In genomic region chr2:230411484-230412368, GRCh38 we compare ENCODE assay signal across 8 cellular contexts. TPM values are rescaled to one million over a fixed set of nuclear protein-coding genes. Genes with fewer than 3 reads are reported as not detected.
DNase-seq lines count a peak whose midpoint lies in the region; ATAC-seq and TF ChIP-seq lines count a peak whose summit lies in the region.

No MANE protein-coding gene starts in this region.

- peaks cover 3% of the 10 kb centered on the region for H3K4me1 ChIP-seq in mesodermal cell (ENCODE audit: control insufficient read depth, insufficient read depth, low read length, poor library complexity, severe bottlenecking)

- no peaks in the 10 kb centered on the region for H3K9me3 ChIP-seq in mesodermal cell (ENCODE audit: control insufficient read depth, low read length)

- peak overlapping the region; percentile 100 for H3K27ac Mint-ChIP-seq in activated CD8-positive, alpha-beta T cell treated with anti-CD3 and anti-CD28 coated beads, Interleukin-2, amount 10 ng/mL, durations not matched to agents 7 days and 5 days
- H3K27ac Mint-ChIP-seq in endothelial cell (ENCODE audit: unreplicated experiment): no peak overlapping the region

- peaks cover 82% of the 10 kb centered on the region for H3K4me1 Mint-ChIP-seq in activated CD8-positive, alpha-beta T cell treated with anti-CD3 and anti-CD28 coated beads, Interleukin-2, amount 10 ng/mL, durations not matched to agents 7 days and 5 days (ENCODE audit: low read depth)
- peaks cover 21% of the 10 kb centered on the region for H3K4me1 Mint-ChIP-seq in endothelial cell (ENCODE audit: unreplicated experiment)

- WGBS in mesodermal cell (ENCODE audit: insufficient coverage in 2 of 2), 2 experiments: 11 to 16% methylated on average over 43 to 57 of the region's 61 CpGs

- peaks cover 33% of the 10 kb centered on the region for H3K36me3 Mint-ChIP-seq in activated CD8-positive, alpha-beta T cell treated with anti-CD3 and anti-CD28 coated beads, Interleukin-2, amount 10 ng/mL, durations not matched to agents 7 days and 5 days (ENCODE audit: low read depth)
- no peaks in the 10 kb centered on the region for H3K36me3 Mint-ChIP-seq in endothelial cell (ENCODE audit: low read depth, unreplicated experiment)

- H3K4me3 ChIP-seq in mesodermal cell (ENCODE audit: extremely low read depth, insufficient read depth, low read length, poor library complexity, severe bottlenecking): peak overlapping the region; percentile 45

- H3K4me3 Mint-ChIP-seq in activated CD8-positive, alpha-beta T cell treated with anti-CD3 and anti-CD28 coated beads, Interleukin-2, amount 10 ng/mL, durations not matched to agents 7 days and 5 days: peak overlapping the region; percentile 99
- H3K4me3 Mint-ChIP-seq in endothelial cell (ENCODE audit: unreplicated experiment): peak overlapping the region; percentile 91

- ATAC-seq in GM18520 (IDR thresholded peaks at IDR 0.05; ENCODE audit: unreplicated experiment) (peak; percentile 33), HG02973 (IDR thresholded peaks at IDR 0.05; ENCODE audit: unreplicated experiment) (peak; percentile 45)
- ATAC-seq in activated CD8-positive, alpha-beta T cell treated with anti-CD3 and anti-CD28 coated beads, Interleukin-2, amount 10 ng/mL, durations not matched to agents 7 days and 5 days: peak; percentile 79

- H3K9me3 Mint-ChIP-seq in activated CD8-positive, alpha-beta T cell treated with anti-CD3 and anti-CD28 coated beads, Interleukin-2, amount 10 ng/mL, durations not matched to agents 7 days and 5 days (ENCODE audit: insufficient read depth): no peaks in the 10 kb centered on the region
- no peaks in the 10 kb centered on the region for H3K9me3 Mint-ChIP-seq in endothelial cell (ENCODE audit: unreplicated experiment)

- DNase-seq in AG08395 (ENCODE audit: low spot score): peak; percentile 83
- peak; percentile 1 for DNase-seq in NCI-H524 treated with DMSO at 0.1 percent for 48 hours (lab: John Stamatoyannopoulos, UW)
- peak; percentile 72 for DNase-seq in activated CD8-positive, alpha-beta T cell treated with anti-CD3 and anti-CD28 coated beads, Interleukin-2, amount 10 ng/mL, durations not matched to agents 7 days and 5 days
- peak; percentile 53 for DNase-seq in endothelial cell (ENCODE audit: low spot score)
- DNase-seq in stimulated activated CD8-positive, alpha-beta memory T cell treated with anti-CD3 and anti-CD28 coated beads, Interleukin-7, amount 100 ng/mL, for 4 hours (ENCODE audit: low read depth in 2 of 2): peak; percentile 12 to 48

- TF ChIP-seq CTCF in endothelial cell (IDR thresholded peaks at IDR 0.05; ENCODE audit: unreplicated experiment): no peak

- H3K27ac ChIP-seq in mesodermal cell (ENCODE audit: low read depth, low read length, severe bottlenecking): no peak overlapping the region

- CTCF ChIA-PET in activated CD8-positive, alpha-beta T cell treated with anti-CD3 and anti-CD28 coated beads, Interleukin-2, amount 10 ng/mL, durations not matched to agents 7 days and 5 days (lab: Charles Lee): interaction anchor here (1.0 kb wide), 1 partner anchor 89 kb away, joined by 3 read pairs; no protein-coding TSS in a partner anchor

- POLR2A ChIA-PET in activated CD8-positive, alpha-beta T cell treated with anti-CD3 and anti-CD28 coated beads, Interleukin-2, amount 10 ng/mL, durations not matched to agents 7 days and 5 days (lab: Charles Lee): interaction anchor here (0.6 to 6.0 kb wide), 9 partner anchors 50 to 193 kb away, joined by 3 to 40 read pairs (median 7); partner anchors contain the start of genes SP110, SP140 and SP140L

- H3K27me3 Mint-ChIP-seq in activated CD8-positive, alpha-beta T cell treated with anti-CD3 and anti-CD28 coated beads, Interleukin-2, amount 10 ng/mL, durations not matched to agents 7 days and 5 days (ENCODE audit: low read depth): no peaks in the 10 kb centered on the region
- peaks cover 8% of the 10 kb centered on the region for H3K27me3 Mint-ChIP-seq in endothelial cell (ENCODE audit: unreplicated experiment)

- H3K36me3 ChIP-seq in mesodermal cell (ENCODE audit: control insufficient read depth, insufficient read depth, low read length): no peaks in the 10 kb centered on the region

RNA-seq across cellular contexts. Expression of gene SP100, which starts 4.3 kb away (rescaled TPM):
- 100 to 1,000 TPM; 295 to 309 TPM for total RNA-seq in activated CD8-positive, alpha-beta T cell treated with anti-CD3 and anti-CD28 coated beads, Interleukin-2, amount 10 ng/mL, durations not matched to agents 7 days and 5 days
- 8.3 TPM for total RNA-seq in endothelial cell (ENCODE audit: unreplicated experiment)
- polyA plus RNA-seq in mesodermal cell (2013, experiment 1 of 2): 2.5 TPM
- 2.8 TPM for polyA plus RNA-seq in mesodermal cell (2013, experiment 2 of 2)

Comparison
In these comparisons a context has a peak if more than half of its experiments do, and no peak if none do; other contexts are left out.
1. DNase-seq: peak in every context shown above with its lines; median percentile 83 in AG08395; 72 in activated CD8-positive, alpha-beta T cell treated with anti-CD3 and anti-CD28 coated beads, Interleukin-2, amount 10 ng/mL, durations not matched to agents 7 days and 5 days; 53 in endothelial cell; 30 in stimulated activated CD8-positive, alpha-beta memory T cell treated with anti-CD3 and anti-CD28 coated beads, Interleukin-7, amount 100 ng/mL, for 4 hours; 1 in NCI-H524 treated with DMSO at 0.1 percent for 48 hours.
2. RNA of gene SP100, which starts 4.3 kb away (total RNA-seq): 295 to 309 TPM in activated CD8-positive, alpha-beta T cell treated with anti-CD3 and anti-CD28 coated beads, Interleukin-2, amount 10 ng/mL, durations not matched to agents 7 days and 5 days; 8.3 TPM in endothelial cell (single experiment); every median in the first group is over 10 times any median in the second.
3. Peak in every context shown above with its lines, with median percentiles within 50 percentile points of each other: ATAC-seq.